Comparison of ENCODE assay signal across 8 cellular contexts in genomic region chr2:216519154-216519762, GRCh38. TPM values are rescaled to one million over a fixed set of nuclear protein-coding genes. Genes with fewer than 3 reads are reported as not detected.
DNase-seq lines count a peak whose midpoint lies in the region; ATAC-seq and TF ChIP-seq lines count a peak whose summit lies in the region.

No MANE protein-coding gene starts in this region.

- POLR2A ChIA-PET in naive thymus-derived CD4-positive, alpha-beta T cell (lab: Charles Lee), result interaction anchor here (1.2 kb wide), 1 partner anchor 20 kb away, joined by 3 read pairs; the partner anchor contains the start of gene RPL37A

- H3K4me1 Mint-ChIP-seq in naive thymus-derived CD4-positive, alpha-beta T cell, result peaks cover 0 to 4% (median 0%) of the 10 kb centered on the region in 7 donors

- peak; percentile 80 for ATAC-seq in HG03432 (IDR thresholded peaks at IDR 0.05; ENCODE audit: unreplicated experiment)
- ATAC-seq in naive thymus-derived CD4-positive, alpha-beta T cell, result peak; percentile 65

- TF ChIP-seq CTCF in GM13976 (IDR thresholded peaks at IDR 0.05; ENCODE audit: borderline replicate concordance, control extremely low read depth, extremely low read depth, insufficient read depth, missing control alignments), result peak; percentile 45
- peak; percentile 25 to 88 (median 81) for TF ChIP-seq CTCF in esophagus squamous epithelium (IDR thresholded peaks at IDR 0.05)

- no peaks in the 10 kb centered on the region for H3K27me3 ChIP-seq in esophagus squamous epithelium
- H3K27me3 ChIP-seq in naive thymus-derived CD4-positive, alpha-beta T cell (ENCODE audit: control insufficient read depth in 2 of 2, insufficient read depth in 2 of 2, low read length in 2 of 2), result no peaks in the 10 kb centered on the region

- TF ChIP-seq POLR2A in esophagus squamous epithelium (IDR thresholded peaks at IDR 0.05), result no peak

- H3K27ac Mint-ChIP-seq in naive thymus-derived CD4-positive, alpha-beta T cell, result no peak overlapping the region

- peaks cover 0 to 8% (median 0%) of the 10 kb centered on the region in 5 donors for H3K36me3 Mint-ChIP-seq in naive thymus-derived CD4-positive, alpha-beta T cell

- peaks cover 0 to 5% (median 0%) of the 10 kb centered on the region in 3 donors for H3K4me1 ChIP-seq in esophagus squamous epithelium
- H3K4me1 ChIP-seq in naive thymus-derived CD4-positive, alpha-beta T cell (ENCODE audit: control insufficient read depth in 2 of 2, insufficient read depth in 2 of 2, low read length in 2 of 2), result no peaks in the 10 kb centered on the region

- intact Hi-C loops in esophagus squamous epithelium (cut with DNase I), result no loop called here
- intact Hi-C loops in naive thymus-derived CD4-positive, alpha-beta T cell (cut with micrococcal nuclease), result loop anchor here (1.0 to 5.0 kb wide), 4 partner anchors 147 to 1194 kb away; no protein-coding TSS in a partner anchor

- WGBS in esophagus squamous epithelium, 2 donors, result 48 to 58% methylated on average over 2 to 3 of the region's 3 CpGs

- no peaks in the 10 kb centered on the region for H3K27me3 Mint-ChIP-seq in naive thymus-derived CD4-positive, alpha-beta T cell

- H3K9me3 ChIP-seq in esophagus squamous epithelium, result no peaks in the 10 kb centered on the region
- H3K9me3 ChIP-seq in naive thymus-derived CD4-positive, alpha-beta T cell (ENCODE audit: control insufficient read depth in 2 of 3, low read length in 3 of 3), result no peaks in the 10 kb centered on the region

- no peak overlapping the region for H3K4me3 ChIP-seq in esophagus squamous epithelium
- H3K4me3 ChIP-seq in naive thymus-derived CD4-positive, alpha-beta T cell (ENCODE audit: low read length), result no peak overlapping the region

- in situ Hi-C loops in GM13976 (cut with MboI; ENCODE audit: low sequenced_read_pairs, unreplicated experiment), result loop anchor here (5.0 kb wide), 1 partner anchor 148 kb away; no protein-coding TSS in a partner anchor

- DNase-seq in AG08395 (ENCODE audit: low spot score), result peak; percentile 75
- peak; percentile 53 for DNase-seq in GM13976 (ENCODE audit: low spot score)
- DNase-seq in NCI-H524 (lab: John Stamatoyannopoulos, UW), result peak; percentile 67 to 88
- peak; percentile 13 to 32 for DNase-seq in activated CD4-positive, alpha-beta T cell treated with anti-CD3 and anti-CD28 coated beads, Interleukin-2, amount 50 U/mL, for 4 hours
- no peak for DNase-seq in esophagus squamous epithelium (lab: John Stamatoyannopoulos, UW)
- DNase-seq in naive thymus-derived CD4-positive, alpha-beta T cell, result peak in 8 of 9 donors; percentile 15 to 52 (median 39)
- no peak for DNase-seq in HK-2 (ENCODE audit: unreplicated experiment)

- no peak overlapping the region for H3K27ac ChIP-seq in esophagus squamous epithelium
- no peak overlapping the region for H3K27ac ChIP-seq in naive thymus-derived CD4-positive, alpha-beta T cell (ENCODE audit: low read depth, low read length)

- H3K36me3 ChIP-seq in esophagus squamous epithelium, result no peaks in the 10 kb centered on the region
- H3K36me3 ChIP-seq in naive thymus-derived CD4-positive, alpha-beta T cell (ENCODE audit: control insufficient read depth in 2 of 3, insufficient read depth in 3 of 3, low read length in 3 of 3), result no peaks in the 10 kb centered on the region

- H3K9me3 Mint-ChIP-seq in naive thymus-derived CD4-positive, alpha-beta T cell, result no peaks in the 10 kb centered on the region

- H3K4me3 Mint-ChIP-seq in naive thymus-derived CD4-positive, alpha-beta T cell, result no peak overlapping the region

- CTCF ChIA-PET in naive thymus-derived CD4-positive, alpha-beta T cell (lab: Charles Lee), result interaction anchor here (1.1 to 1.9 kb wide), 4 partner anchors 9 to 149 kb away, joined by 3 to 8 read pairs (median 6); no protein-coding TSS in a partner anchor

RNA-seq across cellular contexts. Expression of gene RPL37A, which starts 20.6 kb away (rescaled TPM):
- 1,000 to 10,000 TPM; 1,246 to 1,858 (median 1,428) TPM for total RNA-seq in esophagus squamous epithelium
- total RNA-seq in naive thymus-derived CD4-positive, alpha-beta T cell, result 1,000 to 10,000 TPM; 2,173 to 3,712 (median 3,236) TPM
- polyA plus RNA-seq in naive thymus-derived CD4-positive, alpha-beta T cell, result 1,000 to 10,000 TPM; 3,585 to 4,840 TPM

Comparison
In these comparisons a context has a peak if more than half of its experiments do, and no peak if none do; other contexts are left out.
1. DNase-seq: peak in AG08395 (single experiment), GM13976 (single experiment), NCI-H524 (2 of 2), activated CD4-positive, alpha-beta T cell treated with anti-CD3 and anti-CD28 coated beads, Interleukin-2, amount 50 U/mL, for 4 hours (2 of 2) and naive thymus-derived CD4-positive, alpha-beta T cell (8 of 9); none in esophagus squamous epithelium (single experiment) and HK-2 (single experiment).